Comparison of ENCODE assay signal across 12 cellular contexts in genomic region chr17:45320349-45320930, GRCh38. TPM values are rescaled to one million over a fixed set of nuclear protein-coding genes. Genes with fewer than 3 reads are reported as not detected.
DNase-seq lines count a peak whose midpoint lies in the region; ATAC-seq, FAIRE-seq and TF ChIP-seq lines count a peak whose summit lies in the region.
"Had no signal": no experiment of that assay in that cellular context is flagged by ENCODE, and none has a peak within 500 bp of the region (broad histone marks: within the 10 kb centered on the region; RNA-seq: fewer than 3 reads in every experiment).

No MANE protein-coding gene starts in this region.

- H3K27ac ChIP-seq in mesenchymal stem cell (ENCODE audit: low read length, poor library complexity, severe bottlenecking) (peak overlapping the region; percentile 82), HepG2 (ENCODE audit: extremely low read length, insufficient read depth, low read length) (no peak overlapping the region)

- peak overlapping the region; percentile 96 for H2AK5ac ChIP-seq in mesenchymal stem cell (ENCODE audit: low read length, severe bottlenecking)

- no peak overlapping the region for H4K91ac ChIP-seq in mesenchymal stem cell (ENCODE audit: low read length)

- H2AFZ ChIP-seq in mesenchymal stem cell (ENCODE audit: low read depth, low read length): no peak overlapping the region
- no peak overlapping the region for H2AFZ ChIP-seq in HepG2 (ENCODE audit: low read length)

- H2BK12ac ChIP-seq in mesenchymal stem cell (ENCODE audit: low read length in 2 of 2): peak overlapping the region; percentile 30 to 87

- peaks cover 60% of the 10 kb centered on the region for H3K4me1 Mint-ChIP-seq in HFFc6 (ENCODE audit: low read depth)

- no peaks in the 10 kb centered on the region for H3K27me3 ChIP-seq in mesenchymal stem cell (ENCODE audit: control insufficient read depth in 1 of 2, insufficient read depth in 1 of 2, low read length in 2 of 2)
- peaks cover 7 to 51% of the 10 kb centered on the region in 2 experiments; a peak in 3 of 5 replicates for H3K27me3 ChIP-seq in HepG2 (ENCODE audit: control insufficient read depth in 1 of 2, insufficient read depth in 2 of 2, low read length in 2 of 2)

- H3K9ac ChIP-seq in mesenchymal stem cell (ENCODE audit: low read length): peak overlapping the region; percentile 41
- H3K9ac ChIP-seq in HepG2 (ENCODE audit: insufficient read depth, low read depth, low read length): no peak overlapping the region

- H2BK5ac ChIP-seq in mesenchymal stem cell (ENCODE audit: low read depth, low read length, poor library complexity, severe bottlenecking): peak overlapping the region; percentile 51

- H3K36me3 ChIP-seq in mesenchymal stem cell (ENCODE audit: control insufficient read depth in 1 of 2, insufficient read depth in 2 of 2, low read depth in 1 of 2, low read length in 2 of 2) (no peaks in the 10 kb centered on the region), HepG2 (replicated peaks in 1 of 2; ENCODE audit: control insufficient read depth in 1 of 2, insufficient read depth in 2 of 2, low read length in 2 of 2) (no peaks in the 10 kb centered on the region; a peak in 1 of 5 replicates)

- peak overlapping the region; percentile 73 for H2BK120ac ChIP-seq in mesenchymal stem cell (ENCODE audit: low read depth, low read length)

- peak overlapping the region; percentile 65 for H3K4me3 Mint-ChIP-seq in HFFc6
- H3K4me3 Mint-ChIP-seq: memory B cell had no signal

- peaks cover 2% of the 10 kb centered on the region for H3K27me3 Mint-ChIP-seq in HFFc6 (ENCODE audit: insufficient read depth)

- TF ChIP-seq CTCF in HFFc6 (IDR thresholded peaks at IDR 0.05): no peak
- TF ChIP-seq CTCF in astrocyte of the cerebellum (IDR thresholded peaks at IDR 0.05; ENCODE audit: low read depth, low read length, missing control alignments): no peak
- no peak for TF ChIP-seq CTCF in HepG2 (CRISPR knock-in tag; IDR thresholded peaks at IDR 0.05)

- POLR2A ChIA-PET in HepG2 (lab: Yijun Ruan, JAX): no interaction called here

- intact Hi-C loops in HepG2 (cut with micrococcal nuclease; ENCODE audit: unreplicated experiment): no loop called here

- no peak for TF ChIP-seq RAD21 in HepG2 (CRISPR knock-in tag; IDR thresholded peaks at IDR 0.05)

- H3K18ac ChIP-seq in mesenchymal stem cell (ENCODE audit: low read depth in 1 of 2, low read length in 2 of 2): peak overlapping the region; percentile 20 to 37

- no peaks in the 10 kb centered on the region for H3K9me3 ChIP-seq in mesenchymal stem cell (ENCODE audit: control insufficient read depth, low read length)
- H3K9me3 ChIP-seq in HepG2 (ENCODE audit: low read length): no peaks in the 10 kb centered on the region

- no peaks in the 10 kb centered on the region for H3K79me1 ChIP-seq in mesenchymal stem cell (replicated peaks; ENCODE audit: low read length, poor library complexity, severe bottlenecking)

- H3K4ac ChIP-seq in mesenchymal stem cell (ENCODE audit: low read depth in 1 of 2, low read length in 2 of 2): peak overlapping the region; percentile 41 to 49

- no peak overlapping the region for H3K4me2 ChIP-seq in mesenchymal stem cell (ENCODE audit: low read length, poor library complexity, severe bottlenecking)
- no peak overlapping the region for H3K4me2 ChIP-seq in HepG2 (ENCODE audit: low read depth, low read length)

- H3K9me3 Mint-ChIP-seq in HFFc6: no peaks in the 10 kb centered on the region
- H3K9me3 Mint-ChIP-seq: memory B cell had no signal

- TF ChIP-seq EP300 in HepG2 (IDR thresholded peaks at IDR 0.05; ENCODE audit: low read depth in 2 of 2, low read length in 2 of 2) (no peak), HepG2 (CRISPR knock-in tag; IDR thresholded peaks at IDR 0.05; ENCODE audit: borderline replicate concordance) (no peak)

- H3K27ac Mint-ChIP-seq in HFFc6: peak overlapping the region; percentile 94
- H3K27ac Mint-ChIP-seq: memory B cell had no signal

- CTCF ChIA-PET in HepG2 (lab: Yijun Ruan, JAX; ENCODE audit: low intra/inter-chr PET ratio, low total read pairs): no interaction called here

- peaks cover 14% of the 10 kb centered on the region for H3K36me3 Mint-ChIP-seq in HFFc6 (ENCODE audit: low read depth)
- H3K36me3 Mint-ChIP-seq: memory B cell had no signal

- no peak for TF ChIP-seq POLR2A in HepG2 (IDR thresholded peaks at IDR 0.05; ENCODE audit: insufficient read depth in 1 of 2, low read depth in 2 of 2, low read length in 2 of 2)

- H2BK15ac ChIP-seq in mesenchymal stem cell (ENCODE audit: low read depth, poor library complexity, severe bottlenecking): no peak overlapping the region

- H4K8ac ChIP-seq in mesenchymal stem cell (ENCODE audit: low read length): peak overlapping the region; percentile 27

- H3K14ac ChIP-seq in mesenchymal stem cell (ENCODE audit: low read length in 2 of 2): no peak overlapping the region

- peaks cover 33% of the 10 kb centered on the region for H3K4me1 ChIP-seq in mesenchymal stem cell (ENCODE audit: control insufficient read depth, insufficient read depth, low read depth, low read length)
- H3K4me1 ChIP-seq in HepG2 (ENCODE audit: insufficient read depth, low read length): peaks cover 28% of the 10 kb centered on the region

- H4K20me1 ChIP-seq in HepG2 (ENCODE audit: insufficient read depth, low read length): no peaks in the 10 kb centered on the region

- DNase-seq in A172 (ENCODE audit: low spot score): peak; percentile 93
- peak; percentile 70 for DNase-seq in HFFc6
- peak; percentile 66 for DNase-seq in astrocyte of the cerebellum (ENCODE audit: low read depth)
- no peak for DNase-seq in mesenchymal stem cell
- DNase-seq in HepG2 (ENCODE audit: low spot score): no peak
- DNase-seq in left lobe of liver (ENCODE audit: low spot score): no peak
- DNase-seq in stimulated activated CD4-positive, alpha-beta T cell treated with anti-CD3 and anti-CD28 coated beads, Interleukin-4, amount 100 ng/mL, for 1 hour: no peak
- DNase-seq in SIG-M5 treated with dmso at 0.1 percent for 504 hours (lab: John Stamatoyannopoulos, UW; ENCODE audit: unreplicated experiment): no peak
- DNase-seq: activated CD8-positive, alpha-beta memory T cell treated with anti-CD3 and anti-CD28 coated beads, Interleukin-2, amount 50 U/mL, for 48 hours; DMS153; KG1 had no signal

- no peak overlapping the region for H3K23ac ChIP-seq in mesenchymal stem cell (ENCODE audit: low read length in 2 of 2)

- H3K4me3 ChIP-seq in astrocyte of the cerebellum (ENCODE audit: low read depth, low read length) (no peak overlapping the region), mesenchymal stem cell (ENCODE audit: insufficient read depth in 1 of 2, low read depth in 1 of 2, low read length in 2 of 2) (peak overlapping the region in 1 of 2 experiments; percentile 8), HepG2 (replicated peaks in 1 of 3; ENCODE audit: insufficient read depth in 1 of 3, low read depth in 2 of 3, low read length in 3 of 3) (no peak overlapping the region)

- peaks cover 8% of the 10 kb centered on the region for H3K79me2 ChIP-seq in HepG2 (ENCODE audit: insufficient read depth, low read length)

- BruUV-seq in HepG2 (replicated peaks; lab: Mats Ljungman, UMichigan): no TSS peak

- in situ Hi-C loops in astrocyte of the cerebellum (cut with HindIII; ENCODE audit: low sequenced_read_pairs): no loop called here
- in situ Hi-C loops in HepG2 (cut with HindIII; ENCODE audit: extremely low pct_ligation_motif_present, low pct_unique_long_range_greater_than_20kb): no loop called here

- FAIRE-seq in HepG2 (lab: Jason Lieb, UNC): no peak

- no peak for ATAC-seq in HepG2
- no peak for ATAC-seq in left lobe of liver

- WGBS in mesenchymal stem cell: 32% methylated on average over 4 of the region's 5 CpGs
- 20% methylated on average over 5 of the region's 5 CpGs for WGBS in HepG2 (ENCODE audit: low lambda C conversion rate)

RNA-seq across cellular contexts. Expression of gene MAP3K14, which starts 3.6 kb away (rescaled TPM):
- total RNA-seq in A172 (2014; rRNA removed; shearing (Covaris generic)): 24.8 and 35.5 TPM in 2 replicates
- 1 to 10 TPM; 5.6 to 8.8 (median 6.6) TPM for total RNA-seq in HFFc6 (2021; fragmentation: NEBNext Ultra II Directional; extraction: Animal tissue kit (Norgen Biotek cat#: 25700))
- 1.1 TPM for polyA plus RNA-seq in mesenchymal stem cell (2013, experiment 1 of 2)
- polyA plus RNA-seq in mesenchymal stem cell (2013, experiment 2 of 2): 1.4 TPM
- total RNA-seq in HepG2 (2016; rRNA removed; fragmentation: Illumina TruSeq; extraction: Trizol) (1.2 and 2.6 TPM in 2 replicates), left lobe of liver (6.9 TPM)
- 2.1 and 2.5 TPM in 2 replicates for total RNA-seq in HepG2 (2016; cell fraction: cytosol; rRNA removed; fragmentation: Illumina TruSeq; extraction: Trizol; ENCODE audit: low read depth)
- total RNA-seq in HepG2 (2016; cell fraction: insoluble cytoplasmic fraction; rRNA removed; fragmentation: Illumina TruSeq; extraction: Trizol): 1.1 and 2.6 TPM in 2 replicates
- 2.1 and 2.4 TPM in 2 replicates for total RNA-seq in HepG2 (2016; cell fraction: membrane; rRNA removed; fragmentation: Illumina TruSeq; extraction: Trizol)
- 3.1 and 3.3 TPM in 2 replicates for total RNA-seq in HepG2 (2016; cell fraction: nucleus; rRNA removed; fragmentation: Illumina TruSeq; extraction: Trizol)
- 2.6 and 4.0 TPM in 2 replicates for polyA plus RNA-seq in HepG2 (2011; rRNA removed)
- polyA plus RNA-seq in HepG2 (2011; cell fraction: cytosol; rRNA removed): 1.8 and 2.4 TPM in 2 replicates
- 10.1 and 10.7 TPM in 2 replicates for polyA plus RNA-seq in HepG2 (2011; cell fraction: nucleus; rRNA removed)
- polyA plus RNA-seq in HepG2 (2012): 1.6 and 2.1 TPM in 2 replicates
- polyA plus RNA-seq in HepG2 (2016; cell fraction: cytosol; fragmentation: Illumina TruSeq; extraction: Trizol; ENCODE audit: low read depth): 1.6 and 2.0 TPM in 2 replicates
- polyA plus RNA-seq in HepG2 (2016; cell fraction: insoluble cytoplasmic fraction; fragmentation: Illumina TruSeq; extraction: Trizol; ENCODE audit: low read depth): 1.3 and 1.9 TPM in 2 replicates
- polyA plus RNA-seq in HepG2 (2016; cell fraction: membrane; fragmentation: Illumina TruSeq; extraction: Trizol; ENCODE audit: low read depth): 1.6 and 2.3 TPM in 2 replicates
- polyA plus RNA-seq in HepG2 (2016; cell fraction: nucleus; fragmentation: Illumina TruSeq; extraction: Trizol; ENCODE audit: insufficient read depth, low read depth): 10.6 and 10.8 TPM in 2 replicates
- polyA minus RNA-seq in HepG2 (2011; rRNA and poly(A)+ RNA removed; ENCODE audit: low replicate concordance): 2.2 and 7.2 TPM in 2 replicates
- 0.40 and 0.44 TPM in 2 replicates for polyA minus RNA-seq in HepG2 (2011; cell fraction: cytosol; rRNA and poly(A)+ RNA removed)
- polyA minus RNA-seq in HepG2 (2011; cell fraction: nucleus; rRNA and poly(A)+ RNA removed): 3.2 and 3.7 TPM in 2 replicates

RNA-seq across cellular contexts. Expression of gene SPATA32, which starts 58.5 kb away (rescaled TPM):
- total RNA-seq in A172 (2014; rRNA removed; shearing (Covaris generic)): not detected in 2 replicates
- under 1 TPM in 1 of 6 experiments, not detected in 5; 0.11 TPM for total RNA-seq in HFFc6 (2021; fragmentation: NEBNext Ultra II Directional; extraction: Animal tissue kit (Norgen Biotek cat#: 25700))
- polyA plus RNA-seq in mesenchymal stem cell (2013, experiment 1 of 2): not detected
- not detected for polyA plus RNA-seq in mesenchymal stem cell (2013, experiment 2 of 2)
- total RNA-seq in HepG2 (2016; rRNA removed; fragmentation: Illumina TruSeq; extraction: Trizol) (not detected in 2 replicates), left lobe of liver (not detected)
- total RNA-seq in HepG2 (2016; cell fraction: cytosol; rRNA removed; fragmentation: Illumina TruSeq; extraction: Trizol; ENCODE audit: low read depth): not detected in 2 replicates
- total RNA-seq in HepG2 (2016; cell fraction: insoluble cytoplasmic fraction; rRNA removed; fragmentation: Illumina TruSeq; extraction: Trizol): not detected in 2 replicates
- total RNA-seq in HepG2 (2016; cell fraction: membrane; rRNA removed; fragmentation: Illumina TruSeq; extraction: Trizol): not detected in 2 replicates
- total RNA-seq in HepG2 (2016; cell fraction: nucleus; rRNA removed; fragmentation: Illumina TruSeq; extraction: Trizol): not detected in 2 replicates
- polyA plus RNA-seq in HepG2 (2011; rRNA removed): not detected in 2 replicates
- not detected in 2 replicates for polyA plus RNA-seq in HepG2 (2011; cell fraction: cytosol; rRNA removed)
- polyA plus RNA-seq in HepG2 (2011; cell fraction: nucleus; rRNA removed): not detected in 2 replicates
- not detected in 2 replicates for polyA plus RNA-seq in HepG2 (2012)
- not detected in 2 replicates for polyA plus RNA-seq in HepG2 (2016; cell fraction: cytosol; fragmentation: Illumina TruSeq; extraction: Trizol; ENCODE audit: low read depth)
- polyA plus RNA-seq in HepG2 (2016; cell fraction: insoluble cytoplasmic fraction; fragmentation: Illumina TruSeq; extraction: Trizol; ENCODE audit: low read depth): not detected in 2 replicates
- polyA plus RNA-seq in HepG2 (2016; cell fraction: membrane; fragmentation: Illumina TruSeq; extraction: Trizol; ENCODE audit: low read depth): not detected in 2 replicates
- not detected in 2 replicates for polyA plus RNA-seq in HepG2 (2016; cell fraction: nucleus; fragmentation: Illumina TruSeq; extraction: Trizol; ENCODE audit: insufficient read depth, low read depth)
- not detected in 2 replicates for polyA minus RNA-seq in HepG2 (2011; rRNA and poly(A)+ RNA removed; ENCODE audit: low replicate concordance)
- polyA minus RNA-seq in HepG2 (2011; cell fraction: cytosol; rRNA and poly(A)+ RNA removed): not detected in 2 replicates
- not detected in 2 replicates for polyA minus RNA-seq in HepG2 (2011; cell fraction: nucleus; rRNA and poly(A)+ RNA removed)

Comparison
In these comparisons a context has a peak if more than half of its experiments do, and no peak if none do; other contexts are left out.
1. DNase-seq: peak in A172 (single experiment), HFFc6 (single experiment) and astrocyte of the cerebellum (single experiment); none in mesenchymal stem cell (single experiment), HepG2 (single experiment), left lobe of liver (single experiment), stimulated activated CD4-positive, alpha-beta T cell treated with anti-CD3 and anti-CD28 coated beads, Interleukin-4, amount 100 ng/mL, for 1 hour (single experiment) and SIG-M5 treated with dmso at 0.1 percent for 504 hours (single experiment).